9 cellular contexts compared by ENCODE assay signal in the genomic region with DNA sequence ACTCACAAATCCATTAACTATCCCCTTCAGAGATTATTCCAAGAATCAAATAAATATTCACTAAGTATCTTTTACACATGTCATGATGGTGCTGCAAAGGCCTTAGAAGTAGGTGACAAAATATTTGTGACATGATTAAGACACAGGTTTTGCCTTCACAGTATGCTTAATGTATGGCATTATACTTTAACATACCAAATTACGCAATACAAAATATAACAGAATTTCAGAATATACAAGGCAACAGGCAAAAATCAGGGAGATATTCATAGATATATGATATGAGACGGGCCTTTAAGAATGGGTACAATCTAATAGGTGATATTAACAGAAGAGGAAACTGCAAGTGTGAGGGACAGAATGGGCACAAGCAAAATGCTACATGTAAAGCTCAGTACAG.
"Had no signal": no experiment of that assay in that cellular context is flagged by ENCODE, and none has a peak within 500 bp of the region (broad histone marks: within the 10 kb centered on the region; RNA-seq: fewer than 3 reads in every experiment).

No MANE protein-coding gene starts in this region.

- H3K27ac Mint-ChIP-seq: GM23338, HFFc6, IgD-negative memory B cell had no signal

- H3K4me3 ChIP-seq: GM23338, HAP-1 had no signal

- H3K4me1 ChIP-seq: HAP-1 had no signal

- H3K4me3 Mint-ChIP-seq: GM23338, HFFc6, IgD-negative memory B cell had no signal

- H3K9me3 Mint-ChIP-seq: GM23338, HFFc6, IgD-negative memory B cell had no signal

- H2AFZ ChIP-seq: GM23338 had no signal

- H3K4me1 Mint-ChIP-seq: GM23338, IgD-negative memory B cell had no signal

- H3K27ac ChIP-seq: HL-60 had no signal

- H3K9me3 ChIP-seq: HAP-1 had no signal

- H3K4me2 ChIP-seq: GM23338 had no signal

- DNase-seq: H7, HFFc6, Kasumi-1, KG1 had no signal

- H3K27me3 Mint-ChIP-seq: IgD-negative memory B cell had no signal

- ATAC-seq: GM23338, HCT116 had no signal
